Comparison of ENCODE assay signal across 1 cellular context in the genomic region with DNA sequence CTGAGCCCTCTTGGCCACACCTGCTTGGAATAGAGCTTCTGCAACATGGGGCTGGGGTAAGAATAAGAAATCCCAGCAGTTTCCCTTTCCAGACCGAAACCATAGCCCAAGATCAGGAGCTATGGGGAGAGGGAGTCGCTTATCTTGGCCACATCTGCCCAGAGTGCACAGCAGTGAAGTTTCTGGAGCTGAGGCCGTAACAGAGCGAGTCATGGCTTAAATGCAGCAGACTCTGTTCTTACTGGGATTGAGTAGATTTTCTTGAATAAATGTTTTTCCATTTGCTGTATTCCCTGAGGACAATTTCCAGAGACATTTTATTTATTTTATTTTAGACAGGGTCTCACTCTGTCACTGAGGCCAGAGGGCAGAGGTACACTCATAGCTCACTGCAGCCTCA.
TF ChIP-seq lines count a peak whose summit lies in the region.

No MANE protein-coding gene starts in this region.

TF ChIP-seq in GM12878, 131 proteins besides CTCF, POLR2A, EP300 and RAD21:
- no peak for TF ChIP-seq SPI1 (IDR thresholded peaks at IDR 0.05; ENCODE audit: borderline replicate concordance, insufficient read depth, low read depth, low read length)
